1 cellular context compared by ENCODE assay signal in the genomic region with DNA sequence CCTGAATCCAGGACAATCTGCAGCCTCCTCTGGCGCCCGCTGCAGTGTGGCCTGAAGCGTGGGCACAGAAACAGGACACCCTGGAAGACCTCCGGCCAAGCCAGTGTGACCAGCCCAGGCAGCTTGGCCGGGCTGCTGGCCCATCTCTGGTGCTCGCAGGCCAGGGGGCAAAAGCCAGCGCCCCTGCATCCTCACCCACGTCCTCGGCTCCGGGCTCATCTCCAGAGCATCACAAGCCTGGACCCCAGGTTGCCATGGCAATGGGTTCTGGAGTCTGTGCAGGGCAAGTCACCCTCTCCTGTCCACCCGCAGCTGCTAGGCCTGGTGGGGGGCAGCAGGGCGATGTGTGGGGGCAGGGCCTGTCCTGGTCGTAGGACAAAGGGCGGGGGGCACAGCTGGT.
TF ChIP-seq lines count a peak whose summit lies in the region.

No MANE protein-coding gene starts in this region.

TF ChIP-seq in H1, 55 proteins besides CTCF, POLR2A, EP300 and RAD21 (continued from another document):
- no peak for TF ChIP-seq GTF2F1 (IDR thresholded peaks at IDR 0.05; ENCODE audit: borderline replicate concordance, low read depth, low read length)
- TF ChIP-seq, protein P1, sequence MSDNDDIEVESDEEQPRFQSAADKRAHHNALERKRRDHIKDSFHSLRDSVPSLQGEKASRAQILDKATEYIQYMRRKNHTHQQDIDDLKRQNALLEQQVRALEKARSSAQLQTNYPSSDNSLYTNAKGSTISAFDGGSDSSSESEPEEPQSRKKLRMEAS (IDR thresholded peaks at IDR 0.05): no peak
- no peak for TF ChIP-seq SIN3A (conservative IDR thresholded peaks at IDR 0.05 in 1 of 2, IDR thresholded peaks at IDR 0.05 in 1 of 2; ENCODE audit: low read depth in 1 of 2, low read length in 2 of 2)
